Comparison of ENCODE assay signal across 27 cellular contexts in the genomic region with DNA sequence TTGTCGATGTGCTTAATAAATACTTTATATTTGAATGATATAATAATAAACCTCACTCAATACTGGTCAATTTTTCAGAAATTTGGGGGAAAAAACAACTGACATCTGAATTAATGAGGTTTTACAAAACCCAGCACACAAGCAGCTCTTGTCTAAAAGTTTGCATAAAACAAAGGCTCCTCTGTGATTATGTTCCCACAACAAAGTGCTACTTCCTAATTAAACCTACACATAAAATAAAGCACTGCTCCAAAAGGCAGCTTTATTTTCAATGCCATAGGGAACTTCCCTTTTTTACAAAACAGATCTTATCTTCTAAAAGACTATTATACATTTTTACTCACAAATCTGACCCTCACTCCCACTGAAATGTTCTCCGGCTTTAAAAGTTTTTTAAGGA. TPM values are rescaled to one million over a fixed set of nuclear protein-coding genes. Genes with fewer than 3 reads are reported as not detected.
"Had no signal": no experiment of that assay in that cellular context is flagged by ENCODE, and none has a peak within 500 bp of the region (broad histone marks: within the 10 kb centered on the region; RNA-seq: fewer than 3 reads in every experiment).

No MANE protein-coding gene starts in this region.

- H3K27me3 Mint-ChIP-seq: activated CD8-positive, alpha-beta T cell treated with anti-CD3 and anti-CD28 coated beads for 36 hours; activated naive CD4-positive, alpha-beta T cell treated with anti-CD3 and anti-CD28 coated beads, Interleukin-2, amount 10 ng/mL, durations not matched to agents 7 days and 5 days; activated naive CD8-positive, alpha-beta T cell treated with anti-CD3 and anti-CD28 coated beads for 36 hours; IgD-negative memory B cell; T-cell had no signal

- H3K9me3 Mint-ChIP-seq: activated CD8-positive, alpha-beta T cell treated with anti-CD3 and anti-CD28 coated beads for 36 hours; activated naive CD8-positive, alpha-beta T cell treated with anti-CD3 and anti-CD28 coated beads for 36 hours; activated T-cell treated with anti-CD3 and anti-CD28 coated beads, Interleukin-2, amount 50 U/mL, for 72 hours; activated T-helper 2 cell treated with anti-CD3 and anti-CD28 coated beads, Interferon-gamma antibody, Interleukin-2, Interleukin-4, amounts not matched to agents 10 μg/mL and 5 μg/mL and 100 μg/mL, durations not matched to agents 14 hours and 24 hours and 36 hours; IgD-negative memory B cell had no signal

- H3K4me2 ChIP-seq: KMS-11 had no signal

- H3K4me3 Mint-ChIP-seq: activated CD8-positive, alpha-beta T cell treated with anti-CD3 and anti-CD28 coated beads for 36 hours; activated naive CD4-positive, alpha-beta T cell treated with anti-CD3 and anti-CD28 coated beads, Interleukin-2, amount 10 ng/mL, durations not matched to agents 7 days and 5 days; activated naive CD8-positive, alpha-beta T cell treated with anti-CD3 and anti-CD28 coated beads for 36 hours; activated T-cell treated with anti-CD3 and anti-CD28 coated beads, Interleukin-2, amount 50 U/mL, for 72 hours; IgD-negative memory B cell; T-cell had no signal

- H3K27me3 ChIP-seq: adrenal gland, breast epithelium, Peyer's patch had no signal

- H3K27ac Mint-ChIP-seq: activated CD8-positive, alpha-beta T cell treated with anti-CD3 and anti-CD28 coated beads for 36 hours; activated naive CD4-positive, alpha-beta T cell treated with anti-CD3 and anti-CD28 coated beads, Interleukin-2, amount 10 ng/mL, durations not matched to agents 7 days and 5 days; activated naive CD8-positive, alpha-beta T cell treated with anti-CD3 and anti-CD28 coated beads for 36 hours; activated T-cell treated with anti-CD3 and anti-CD28 coated beads, Interleukin-2, amount 50 U/mL, for 72 hours; activated T-helper 2 cell treated with anti-CD3 and anti-CD28 coated beads, Interferon-gamma antibody, Interleukin-2, Interleukin-4, amounts not matched to agents 10 μg/mL and 5 μg/mL and 100 μg/mL, durations not matched to agents 14 hours and 24 hours and 36 hours; IgD-negative memory B cell; T-cell had no signal

- H3K36me3 ChIP-seq: adrenal gland, breast epithelium, Peyer's patch had no signal

- ATAC-seq: activated CD4-positive, CD25-positive, alpha-beta regulatory T cell treated with anti-CD3 and anti-CD28 coated beads, Interleukin-2, amount 50 U/mL, for 24 hours; activated CD8-positive, alpha-beta T cell treated with anti-CD3 and anti-CD28 coated beads for 36 hours; activated T-cell treated with anti-CD3 and anti-CD28 coated beads, Interleukin-2, amount 50 U/mL, for 72 hours; T-cell had no signal

- H3K9me3 ChIP-seq: adrenal gland, breast epithelium, Peyer's patch had no signal

- DNase-seq: activated CD4-positive, alpha-beta T cell treated with anti-CD3 and anti-CD28 coated beads for 4 hours; activated CD8-positive, alpha-beta memory T cell treated with anti-CD3 and anti-CD28 coated beads, Interleukin-2, amount 50 U/mL, for 4 hours; activated CD8-positive, alpha-beta T cell treated with anti-CD3 and anti-CD28 coated beads for 36 hours; activated gamma-delta T cell treated with Interleukin-2 at 50 U/mL for 16 hours; activated naive CD4-positive, alpha-beta T cell treated with anti-CD3 and anti-CD28 coated beads, Interleukin-2, amount 10 ng/mL, durations not matched to agents 7 days and 5 days; activated naive CD8-positive, alpha-beta T cell treated with anti-CD3 and anti-CD28 coated beads for 36 hours; activated T-cell treated with anti-CD3 and anti-CD28 coated beads, Interleukin-2, amount 50 U/mL, for 72 hours; adrenal gland; anterior cingulate cortex; caudate nucleus; NCI-H1105; NCI-H1436 treated with DMSO at 0.1 percent for 48 hours; NCI-H187; NCI-H2081; NCI-H446; NCI-H524; Peyer's patch; SHP77 treated with DMSO at 0.1 percent for 48 hours; T-cell; T-helper 2 cell; T1000 had no signal

- H3K4me1 ChIP-seq: adrenal gland, breast epithelium, Peyer's patch had no signal

- H3K36me3 Mint-ChIP-seq: activated naive CD4-positive, alpha-beta T cell treated with anti-CD3 and anti-CD28 coated beads, Interleukin-2, amount 10 ng/mL, durations not matched to agents 7 days and 5 days; activated naive CD8-positive, alpha-beta T cell treated with anti-CD3 and anti-CD28 coated beads for 36 hours; IgD-negative memory B cell; T-cell had no signal

- H3K4me1 Mint-ChIP-seq: activated naive CD4-positive, alpha-beta T cell treated with anti-CD3 and anti-CD28 coated beads, Interleukin-2, amount 10 ng/mL, durations not matched to agents 7 days and 5 days; activated naive CD8-positive, alpha-beta T cell treated with anti-CD3 and anti-CD28 coated beads for 36 hours; IgD-negative memory B cell; T-cell had no signal

- H3K27ac ChIP-seq: adrenal gland, breast epithelium, KMS-11, Peyer's patch, SK-N-MC had no signal

- H3K4me3 ChIP-seq: adrenal gland, breast epithelium, Peyer's patch, SK-N-MC had no signal

- H3K9ac ChIP-seq: KMS-11 had no signal

RNA-seq across cellular contexts. Expression of a gene that starts 47.1 kb away (rescaled TPM):
- total RNA-seq: activated CD8-positive, alpha-beta T cell treated with anti-CD3 and anti-CD28 coated beads for 36 hours; activated naive CD8-positive, alpha-beta T cell treated with anti-CD3 and anti-CD28 coated beads for 36 hours; activated T-cell treated with anti-CD3 and anti-CD28 coated beads, Interleukin-2, amount 50 U/mL, for 72 hours; activated T-helper 2 cell treated with anti-CD3 and anti-CD28 coated beads, Interferon-gamma antibody, Interleukin-2, Interleukin-4, amounts not matched to agents 10 μg/mL and 5 μg/mL and 100 μg/mL, durations not matched to agents 14 hours and 24 hours and 36 hours had no signal
- polyA plus RNA-seq: IgD-negative memory B cell had no signal
